Comparison of ENCODE assay signal across 1 cellular context in the genomic region with DNA sequence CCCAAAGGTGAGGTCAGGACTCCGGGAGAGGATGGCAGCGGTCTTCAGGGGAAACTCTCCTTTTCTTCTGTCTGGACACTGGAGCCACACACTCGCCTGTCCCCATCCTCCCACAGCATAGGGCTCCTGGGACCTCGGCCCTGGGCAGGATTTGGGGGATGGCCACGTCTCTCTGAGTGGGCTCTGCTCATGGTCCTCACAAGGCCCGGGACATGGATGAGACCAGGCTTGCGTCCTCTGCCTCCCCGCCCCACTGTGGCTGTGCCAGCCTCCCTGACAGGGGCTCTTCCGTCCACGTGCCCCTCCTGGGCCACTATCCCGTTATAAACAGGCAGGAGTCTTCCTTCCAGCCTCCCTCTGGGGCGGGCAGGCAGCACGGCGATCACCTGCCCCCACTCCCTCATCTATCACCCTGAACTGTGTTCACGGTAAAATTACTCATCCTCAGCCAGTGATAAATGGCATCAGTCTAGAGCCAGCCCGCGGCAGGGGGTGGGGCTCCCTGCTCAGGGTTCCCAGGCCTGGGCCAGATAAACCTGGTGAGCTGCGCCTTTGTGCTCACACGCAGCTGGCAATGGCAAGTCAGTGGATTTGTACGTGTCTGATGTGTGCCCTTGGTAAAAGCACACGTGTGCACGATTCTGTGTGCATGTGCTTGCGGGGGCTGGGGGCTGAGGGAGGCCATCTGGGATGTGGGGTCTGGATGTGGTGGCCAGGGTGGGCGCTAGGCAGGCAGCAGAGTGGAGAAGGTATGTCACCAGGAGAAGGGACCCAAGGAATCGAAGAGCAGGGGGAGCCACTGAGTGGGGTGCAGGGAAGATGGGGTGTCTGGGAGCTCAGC.
TF ChIP-seq lines count a peak whose summit lies in the region.

No MANE protein-coding gene starts in this region.

TF ChIP-seq in HEK293, 187 proteins besides CTCF, POLR2A, EP300 and RAD21 (continued from another document and continues in another):
- TF ChIP-seq, protein P1, sequence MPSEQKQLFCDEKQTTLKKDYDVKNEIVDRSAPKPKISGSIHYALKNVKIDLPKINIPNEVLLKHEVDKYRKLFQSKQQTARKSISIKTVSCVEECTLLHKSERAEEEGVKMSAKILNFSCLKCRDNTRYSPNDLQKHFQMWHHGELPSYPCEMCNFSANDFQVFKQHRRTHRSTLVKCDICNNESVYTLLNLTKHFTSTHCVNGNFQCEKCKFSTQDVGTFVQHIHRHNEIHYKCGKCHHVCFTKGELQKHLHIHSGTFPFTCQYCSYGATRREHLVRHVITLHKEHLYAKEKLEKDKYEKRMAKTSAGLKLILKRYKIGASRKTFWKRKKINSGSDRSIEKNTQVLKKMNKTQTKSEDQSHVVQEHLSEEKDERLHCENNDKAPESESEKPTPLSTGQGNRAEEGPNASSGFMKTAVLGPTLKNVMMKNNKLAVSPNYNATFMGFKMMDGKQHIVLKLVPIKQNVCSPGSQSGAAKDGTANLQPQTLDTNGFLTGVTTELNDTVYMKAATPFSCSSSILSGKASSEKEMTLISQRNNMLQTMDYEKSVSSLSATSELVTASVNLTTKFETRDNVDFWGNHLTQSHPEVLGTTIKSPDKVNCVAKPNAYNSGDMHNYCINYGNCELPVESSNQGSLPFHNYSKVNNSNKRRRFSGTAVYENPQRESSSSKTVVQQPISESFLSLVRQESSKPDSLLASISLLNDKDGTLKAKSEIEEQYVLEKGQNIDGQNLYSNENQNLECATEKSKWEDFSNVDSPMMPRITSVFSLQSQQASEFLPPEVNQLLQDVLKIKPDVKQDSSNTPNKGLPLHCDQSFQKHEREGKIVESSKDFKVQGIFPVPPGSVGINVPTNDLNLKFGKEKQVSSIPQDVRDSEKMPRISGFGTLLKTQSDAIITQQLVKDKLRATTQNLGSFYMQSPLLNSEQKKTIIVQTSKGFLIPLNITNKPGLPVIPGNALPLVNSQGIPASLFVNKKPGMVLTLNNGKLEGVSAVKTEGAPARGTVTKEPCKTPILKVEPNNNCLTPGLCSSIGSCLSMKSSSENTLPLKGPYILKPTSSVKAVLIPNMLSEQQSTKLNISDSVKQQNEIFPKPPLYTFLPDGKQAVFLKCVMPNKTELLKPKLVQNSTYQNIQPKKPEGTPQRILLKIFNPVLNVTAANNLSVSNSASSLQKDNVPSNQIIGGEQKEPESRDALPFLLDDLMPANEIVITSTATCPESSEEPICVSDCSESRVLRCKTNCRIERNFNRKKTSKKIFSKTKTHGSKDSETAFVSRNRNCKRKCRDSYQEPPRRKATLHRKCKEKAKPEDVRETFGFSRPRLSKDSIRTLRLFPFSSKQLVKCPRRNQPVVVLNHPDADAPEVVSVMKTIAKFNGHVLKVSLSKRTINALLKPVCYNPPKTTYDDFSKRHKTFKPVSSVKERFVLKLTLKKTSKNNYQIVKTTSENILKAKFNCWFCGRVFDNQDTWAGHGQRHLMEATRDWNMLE (tag by site-specific recombination; conservative IDR thresholded peaks at IDR 0.05; ENCODE audit: low read depth) = no peak
- TF ChIP-seq, protein P2, sequence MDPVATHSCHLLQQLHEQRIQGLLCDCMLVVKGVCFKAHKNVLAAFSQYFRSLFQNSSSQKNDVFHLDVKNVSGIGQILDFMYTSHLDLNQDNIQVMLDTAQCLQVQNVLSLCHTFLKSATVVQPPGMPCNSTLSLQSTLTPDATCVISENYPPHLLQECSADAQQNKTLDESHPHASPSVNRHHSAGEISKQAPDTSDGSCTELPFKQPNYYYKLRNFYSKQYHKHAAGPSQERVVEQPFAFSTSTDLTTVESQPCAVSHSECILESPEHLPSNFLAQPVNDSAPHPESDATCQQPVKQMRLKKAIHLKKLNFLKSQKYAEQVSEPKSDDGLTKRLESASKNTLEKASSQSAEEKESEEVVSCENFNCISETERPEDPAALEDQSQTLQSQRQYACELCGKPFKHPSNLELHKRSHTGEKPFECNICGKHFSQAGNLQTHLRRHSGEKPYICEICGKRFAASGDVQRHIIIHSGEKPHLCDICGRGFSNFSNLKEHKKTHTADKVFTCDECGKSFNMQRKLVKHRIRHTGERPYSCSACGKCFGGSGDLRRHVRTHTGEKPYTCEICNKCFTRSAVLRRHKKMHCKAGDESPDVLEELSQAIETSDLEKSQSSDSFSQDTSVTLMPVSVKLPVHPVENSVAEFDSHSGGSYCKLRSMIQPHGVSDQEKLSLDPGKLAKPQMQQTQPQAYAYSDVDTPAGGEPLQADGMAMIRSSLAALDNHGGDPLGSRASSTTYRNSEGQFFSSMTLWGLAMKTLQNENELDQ (tag by site-specific recombination; IDR thresholded peaks at IDR 0.05; ENCODE audit: low read depth) = no peak
- TF ChIP-seq OSR2 (tag by site-specific recombination; IDR thresholded peaks at IDR 0.05) (peak; percentile 52; the same call in 1 of the 2 replicates), ZNF600 (tag by site-specific recombination; IDR thresholded peaks at IDR 0.05) (0 out of 2 replicates have a peak, but pooled peaks have one; percentile 40), ZFP3 (tag by site-specific recombination; IDR thresholded peaks at IDR 0.05; ENCODE audit: low read depth) (no peak), ZBTB1 (tag by site-specific recombination; IDR thresholded peaks at IDR 0.05) (no peak), KLF16 (tag by site-specific recombination; IDR thresholded peaks at IDR 0.05) (peak; percentile 78; the same call in 1 of the 2 replicates), ZNF391 (tag by site-specific recombination; IDR thresholded peaks at IDR 0.05; ENCODE audit: borderline replicate concordance, low read depth) (peak; percentile 56; the same call in 1 of the 2 replicates), ZNF768 (tag by site-specific recombination; IDR thresholded peaks at IDR 0.05) (no peak), ZNF670 (tag by site-specific recombination; IDR thresholded peaks at IDR 0.05; ENCODE audit: low read depth) (no peak), ZNF266 (tag by site-specific recombination; IDR thresholded peaks at IDR 0.05; ENCODE audit: low read depth) (no peak), ZNF366 (tag by site-specific recombination; conservative IDR thresholded peaks at IDR 0.05) (peak; percentile 75), IKZF3 (tag by site-specific recombination; IDR thresholded peaks at IDR 0.05) (peak; percentile 70), ZNF423 (tag by site-specific recombination; IDR thresholded peaks at IDR 0.05) (0 out of 2 replicates have a peak, but pooled peaks have one; percentile 68), ZEB2 (tag by site-specific recombination; IDR thresholded peaks at IDR 0.05) (peak; percentile 72), ZNF404 (tag by site-specific recombination; IDR thresholded peaks at IDR 0.05) (no peak), ZXDB (tag by site-specific recombination; IDR thresholded peaks at IDR 0.05) (peak; percentile 80), ZNF10 (tag by site-specific recombination; IDR thresholded peaks at IDR 0.05) (peak; percentile 71; the same call in 1 of the 2 replicates), PRDM2 (tag by site-specific recombination; IDR thresholded peaks at IDR 0.05; ENCODE audit: borderline replicate concordance) (no peak), RBAK (tag by site-specific recombination; IDR thresholded peaks at IDR 0.05) (no peak), ZSCAN23 (tag by site-specific recombination; IDR thresholded peaks at IDR 0.05) (no peak), ZFP37 (tag by site-specific recombination; IDR thresholded peaks at IDR 0.05) (peak; percentile 85; the same call in 1 of the 2 replicates), ZBTB11 (tag by site-specific recombination; conservative IDR thresholded peaks at IDR 0.05; ENCODE audit: low read depth) (no peak), HOXC10 (CRISPR knock-in tag; IDR thresholded peaks at IDR 0.05) (no peak), REPIN1 (tag by site-specific recombination; IDR thresholded peaks at IDR 0.05; ENCODE audit: low read depth) (no peak), ZNF24 (tag by site-specific recombination; IDR thresholded peaks at IDR 0.05) (0 out of 2 replicates have a peak, but pooled peaks have one; percentile 57), ZNF311 (tag by site-specific recombination; IDR thresholded peaks at IDR 0.05; ENCODE audit: borderline replicate concordance) (no peak), KLF1 (tag by site-specific recombination; IDR thresholded peaks at IDR 0.05) (peak; percentile 75), ZNF341 (tag by site-specific recombination; IDR thresholded peaks at IDR 0.05; ENCODE audit: low read depth) (peak; percentile 100), ZNF629 (tag by site-specific recombination; IDR thresholded peaks at IDR 0.05) (peak; percentile 70)
- TF ChIP-seq, protein P3, sequence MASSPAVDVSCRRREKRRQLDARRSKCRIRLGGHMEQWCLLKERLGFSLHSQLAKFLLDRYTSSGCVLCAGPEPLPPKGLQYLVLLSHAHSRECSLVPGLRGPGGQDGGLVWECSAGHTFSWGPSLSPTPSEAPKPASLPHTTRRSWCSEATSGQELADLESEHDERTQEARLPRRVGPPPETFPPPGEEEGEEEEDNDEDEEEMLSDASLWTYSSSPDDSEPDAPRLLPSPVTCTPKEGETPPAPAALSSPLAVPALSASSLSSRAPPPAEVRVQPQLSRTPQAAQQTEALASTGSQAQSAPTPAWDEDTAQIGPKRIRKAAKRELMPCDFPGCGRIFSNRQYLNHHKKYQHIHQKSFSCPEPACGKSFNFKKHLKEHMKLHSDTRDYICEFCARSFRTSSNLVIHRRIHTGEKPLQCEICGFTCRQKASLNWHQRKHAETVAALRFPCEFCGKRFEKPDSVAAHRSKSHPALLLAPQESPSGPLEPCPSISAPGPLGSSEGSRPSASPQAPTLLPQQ (tag by site-specific recombination; IDR thresholded peaks at IDR 0.05) = peak; percentile 49; the same call in 1 of the 2 replicates
- TF ChIP-seq, protein P4, sequence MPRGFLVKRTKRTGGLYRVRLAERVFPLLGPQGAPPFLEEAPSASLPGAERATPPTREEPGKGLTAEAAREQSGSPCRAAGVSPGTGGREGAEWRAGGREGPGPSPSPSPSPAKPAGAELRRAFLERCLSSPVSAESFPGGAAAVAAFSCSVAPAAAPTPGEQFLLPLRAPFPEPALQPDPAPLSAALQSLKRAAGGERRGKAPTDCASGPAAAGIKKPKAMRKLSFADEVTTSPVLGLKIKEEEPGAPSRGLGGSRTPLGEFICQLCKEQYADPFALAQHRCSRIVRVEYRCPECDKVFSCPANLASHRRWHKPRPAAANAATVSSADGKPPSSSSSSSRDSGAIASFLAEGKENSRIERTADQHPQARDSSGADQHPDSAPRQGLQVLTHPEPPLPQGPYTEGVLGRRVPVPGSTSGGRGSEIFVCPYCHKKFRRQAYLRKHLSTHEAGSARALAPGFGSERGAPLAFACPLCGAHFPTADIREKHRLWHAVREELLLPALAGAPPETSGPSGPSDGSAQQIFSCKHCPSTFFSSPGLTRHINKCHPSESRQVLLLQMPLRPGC (tag by site-specific recombination; IDR thresholded peaks at IDR 0.05) = peak; percentile 39; the same call in 1 of the 2 replicates
